ENCODE assay signal across 8 cellular contexts in genomic region chr7:2567663-2568238, GRCh38. TPM values are rescaled to one million over a fixed set of nuclear protein-coding genes. Genes with fewer than 3 reads are reported as not detected.
DNase-seq lines count a peak whose midpoint lies in the region; ATAC-seq and FAIRE-seq lines count a peak whose summit lies in the region.

No MANE protein-coding gene starts in this region.

- FAIRE-seq in urothelium cell line (lab: Jason Lieb, UNC): peak; percentile 27

- no peak overlapping the region for H3K27ac Mint-ChIP-seq in activated CD4-positive, alpha-beta T cell treated with anti-CD3 and anti-CD28 coated beads for 36 hours
- H3K27ac Mint-ChIP-seq in activated CD4-positive, alpha-beta T cell treated with anti-CD3 and anti-CD28 coated beads, Interleukin-2, amount 10 ng/mL, durations not matched to agents 7 days and 5 days: no peak overlapping the region
- H3K27ac Mint-ChIP-seq in CD8-positive, alpha-beta memory T cell: no peak overlapping the region

- no peaks in the 10 kb centered on the region for H3K36me3 ChIP-seq in CD8-positive, alpha-beta memory T cell (ENCODE audit: insufficient read depth, low read length)

- no peaks in the 10 kb centered on the region for H3K4me1 ChIP-seq in CD8-positive, alpha-beta memory T cell (ENCODE audit: insufficient read depth, low read length)

- POLR2A ChIA-PET in activated CD4-positive, alpha-beta T cell treated with anti-CD3 and anti-CD28 coated beads for 36 hours (lab: Charles Lee): no interaction called here
- POLR2A ChIA-PET in activated CD4-positive, alpha-beta T cell treated with anti-CD3 and anti-CD28 coated beads, Interleukin-2, amount 10 ng/mL, durations not matched to agents 7 days and 5 days (lab: Charles Lee): no interaction called here
- POLR2A ChIA-PET in CD8-positive, alpha-beta memory T cell (lab: Charles Lee): no interaction called here

- intact Hi-C loops in activated CD4-positive, alpha-beta T cell treated with anti-CD3 and anti-CD28 coated beads for 36 hours (cut with DNase I, micrococcal nuclease): loop anchor here (1.0 to 5.0 kb wide), 5 partner anchors 63 to 119 kb away; partner anchors contain the start of genes GRIFIN (in 1 of the 2) and TTYH3 (in 1 of the 2)

- no peak overlapping the region for H3K27ac ChIP-seq in CD8-positive, alpha-beta memory T cell (ENCODE audit: low read depth, low read length)

- no peaks in the 10 kb centered on the region for H3K27me3 ChIP-seq in CD8-positive, alpha-beta memory T cell (ENCODE audit: insufficient read depth, low read length, poor library complexity, severe bottlenecking)

- no peaks in the 10 kb centered on the region for H3K27me3 Mint-ChIP-seq in activated CD4-positive, alpha-beta T cell treated with anti-CD3 and anti-CD28 coated beads for 36 hours
- no peaks in the 10 kb centered on the region for H3K27me3 Mint-ChIP-seq in activated CD4-positive, alpha-beta T cell treated with anti-CD3 and anti-CD28 coated beads, Interleukin-2, amount 10 ng/mL, durations not matched to agents 7 days and 5 days
- no peaks in the 10 kb centered on the region for H3K27me3 Mint-ChIP-seq in CD8-positive, alpha-beta memory T cell

- no peak overlapping the region for H3K4me3 ChIP-seq in CD8-positive, alpha-beta memory T cell (ENCODE audit: low read length)

- no peak for ATAC-seq in activated CD4-positive, alpha-beta T cell treated with anti-CD3 and anti-CD28 coated beads for 36 hours
- ATAC-seq in HG03342 (IDR thresholded peaks at IDR 0.05; ENCODE audit: unreplicated experiment): no peak

- H3K36me3 Mint-ChIP-seq in activated CD4-positive, alpha-beta T cell treated with anti-CD3 and anti-CD28 coated beads for 36 hours (ENCODE audit: low read depth): peaks cover 5% of the 10 kb centered on the region
- H3K36me3 Mint-ChIP-seq in activated CD4-positive, alpha-beta T cell treated with anti-CD3 and anti-CD28 coated beads, Interleukin-2, amount 10 ng/mL, durations not matched to agents 7 days and 5 days (ENCODE audit: low read depth): peaks cover 4% of the 10 kb centered on the region
- peaks cover 0 to 10% (median 4%) of the 10 kb centered on the region in 3 donors for H3K36me3 Mint-ChIP-seq in CD8-positive, alpha-beta memory T cell

- no peaks in the 10 kb centered on the region for H3K9me3 ChIP-seq in CD8-positive, alpha-beta memory T cell (ENCODE audit: low read length)

- H3K4me3 Mint-ChIP-seq in activated CD4-positive, alpha-beta T cell treated with anti-CD3 and anti-CD28 coated beads for 36 hours: no peak overlapping the region
- no peak overlapping the region for H3K4me3 Mint-ChIP-seq in activated CD4-positive, alpha-beta T cell treated with anti-CD3 and anti-CD28 coated beads, Interleukin-2, amount 10 ng/mL, durations not matched to agents 7 days and 5 days
- H3K4me3 Mint-ChIP-seq in CD8-positive, alpha-beta memory T cell: no peak overlapping the region

- peaks cover 24% of the 10 kb centered on the region for H3K4me1 Mint-ChIP-seq in activated CD4-positive, alpha-beta T cell treated with anti-CD3 and anti-CD28 coated beads for 36 hours
- H3K4me1 Mint-ChIP-seq in activated CD4-positive, alpha-beta T cell treated with anti-CD3 and anti-CD28 coated beads, Interleukin-2, amount 10 ng/mL, durations not matched to agents 7 days and 5 days: peaks cover 16% of the 10 kb centered on the region
- peaks cover 0 to 8% (median 5%) of the 10 kb centered on the region in 3 donors for H3K4me1 Mint-ChIP-seq in CD8-positive, alpha-beta memory T cell

- no peaks in the 10 kb centered on the region for H3K9me3 Mint-ChIP-seq in activated CD4-positive, alpha-beta T cell treated with anti-CD3 and anti-CD28 coated beads for 36 hours (ENCODE audit: low read depth)
- H3K9me3 Mint-ChIP-seq in activated CD4-positive, alpha-beta T cell treated with anti-CD3 and anti-CD28 coated beads, Interleukin-2, amount 10 ng/mL, durations not matched to agents 7 days and 5 days: no peaks in the 10 kb centered on the region
- H3K9me3 Mint-ChIP-seq in CD8-positive, alpha-beta memory T cell: no peaks in the 10 kb centered on the region

- CTCF ChIA-PET in activated CD4-positive, alpha-beta T cell treated with anti-CD3 and anti-CD28 coated beads for 36 hours (lab: Charles Lee): interaction anchor here (1.1 kb wide), 1 partner anchor 148 kb away, joined by 4 read pairs; no protein-coding TSS in a partner anchor
- CTCF ChIA-PET in activated CD4-positive, alpha-beta T cell treated with anti-CD3 and anti-CD28 coated beads, Interleukin-2, amount 10 ng/mL, durations not matched to agents 7 days and 5 days (lab: Charles Lee): interaction anchor here (1.0 to 1.8 kb wide), 2 partner anchors 142 to 146 kb away, joined by 3 to 5 read pairs; no protein-coding TSS in a partner anchor
- CTCF ChIA-PET in CD8-positive, alpha-beta memory T cell (lab: Charles Lee): interaction anchor here (0.9 to 1.4 kb wide), 4 partner anchors 8 to 116 kb away, joined by 3 to 4 read pairs (median 3); partner anchors contain the start of gene IQCE

- peak; percentile 12 for DNase-seq in activated CD4-positive, alpha-beta T cell treated with anti-CD3 and anti-CD28 coated beads for 36 hours
- no peak for DNase-seq in activated CD4-positive, alpha-beta T cell treated with anti-CD3 and anti-CD28 coated beads, Interleukin-2, amount 10 ng/mL, durations not matched to agents 7 days and 5 days
- DNase-seq in amygdala (lab: John Stamatoyannopoulos, UW): peak in 30 of 56 donors; percentile 8 to 72 (median 36)
- DNase-seq in iris pigment epithelial cell (ENCODE audit: low read depth): peak; percentile 36
- DNase-seq in urothelium cell line (ENCODE audit: low spot score): no peak
- DNase-seq in CD8-positive, alpha-beta memory T cell: no peak
- no peak for DNase-seq in cortex of kidney (lab: John Stamatoyannopoulos, UW)

RNA-seq across cellular contexts. Expression of gene IQCE, which starts 9.0 kb away (rescaled TPM):
- 1 to 10 TPM; 7.2 to 8.4 TPM for total RNA-seq in activated CD4-positive, alpha-beta T cell treated with anti-CD3 and anti-CD28 coated beads for 36 hours
- total RNA-seq in activated CD4-positive, alpha-beta T cell treated with anti-CD3 and anti-CD28 coated beads, Interleukin-2, amount 10 ng/mL, durations not matched to agents 7 days and 5 days: 10 to 100 TPM; 13.8 to 15.5 TPM
- total RNA-seq in CD8-positive, alpha-beta memory T cell: 10 to 100 TPM in 1 of 2 experiments, 1 to 10 TPM in 1; 9.6 to 10.4 TPM
- polyA plus RNA-seq in CD8-positive, alpha-beta memory T cell: 4.1 TPM

RNA-seq across cellular contexts. Expression of gene BRAT1, which starts 12.4 kb away (rescaled TPM):
- 10 to 100 TPM; 34.7 to 35.9 TPM for total RNA-seq in activated CD4-positive, alpha-beta T cell treated with anti-CD3 and anti-CD28 coated beads for 36 hours
- 10 to 100 TPM; 40.0 to 43.9 TPM for total RNA-seq in activated CD4-positive, alpha-beta T cell treated with anti-CD3 and anti-CD28 coated beads, Interleukin-2, amount 10 ng/mL, durations not matched to agents 7 days and 5 days
- 10 to 100 TPM; 35.0 to 38.8 TPM for total RNA-seq in CD8-positive, alpha-beta memory T cell
- 41.9 TPM for polyA plus RNA-seq in CD8-positive, alpha-beta memory T cell

RNA-seq across cellular contexts. Expression of gene LFNG, which starts 48.2 kb away (rescaled TPM):
- 10 to 100 TPM; 14.9 to 23.3 TPM for total RNA-seq in activated CD4-positive, alpha-beta T cell treated with anti-CD3 and anti-CD28 coated beads for 36 hours
- 100 to 1,000 TPM in 1 of 2 experiments, 10 to 100 TPM in 1; 93.3 to 109 TPM for total RNA-seq in activated CD4-positive, alpha-beta T cell treated with anti-CD3 and anti-CD28 coated beads, Interleukin-2, amount 10 ng/mL, durations not matched to agents 7 days and 5 days
- 10 to 100 TPM; 28.0 to 30.8 TPM for total RNA-seq in CD8-positive, alpha-beta memory T cell
- 2.0 TPM for polyA plus RNA-seq in CD8-positive, alpha-beta memory T cell

Comparison
In these comparisons a context has a peak if more than half of its experiments do, and no peak if none do; other contexts are left out.
1. DNase-seq: peak in activated CD4-positive, alpha-beta T cell treated with anti-CD3 and anti-CD28 coated beads for 36 hours (single experiment), amygdala (30 of 56) and iris pigment epithelial cell (single experiment); none in activated CD4-positive, alpha-beta T cell treated with anti-CD3 and anti-CD28 coated beads, Interleukin-2, amount 10 ng/mL, durations not matched to agents 7 days and 5 days (single experiment), urothelium cell line (single experiment), CD8-positive, alpha-beta memory T cell (0 of 5) and cortex of kidney (single experiment).